In the genomic region with DNA sequence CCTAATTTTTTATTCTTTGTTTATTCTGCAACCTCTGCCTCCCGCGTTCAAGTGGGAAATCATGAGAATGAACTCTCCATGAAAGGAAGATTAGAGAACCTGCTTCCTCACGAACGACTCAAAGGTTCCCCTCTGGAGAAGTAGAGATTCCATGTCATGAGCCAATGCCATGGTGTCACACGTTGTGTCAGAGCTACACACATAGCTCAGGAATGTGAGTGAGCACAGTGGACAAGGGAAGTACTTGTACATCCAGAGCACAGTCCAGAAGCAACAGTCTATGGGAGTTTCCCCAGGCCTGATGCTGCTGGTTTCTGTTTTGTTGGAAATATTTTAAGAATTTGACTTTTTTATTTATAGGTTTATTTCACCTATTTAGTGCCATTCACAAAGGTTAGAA, we compare ENCODE assay signal across 14 cellular contexts. TPM values are rescaled to one million over a fixed set of nuclear protein-coding genes. Genes with fewer than 3 reads are reported as not detected.
DNase-seq lines count a peak whose midpoint lies in the region; ATAC-seq, FAIRE-seq and TF ChIP-seq lines count a peak whose summit lies in the region.
"Had no signal": no experiment of that assay in that cellular context is flagged by ENCODE, and none has a peak within 500 bp of the region (broad histone marks: within the 10 kb centered on the region; RNA-seq: fewer than 3 reads in every experiment).

No MANE protein-coding gene starts in this region.

- no peaks in the 10 kb centered on the region for H3K27me3 ChIP-seq in brain microvascular endothelial cell (replicated peaks)

- TF ChIP-seq POLR2A in A549 (IDR thresholded peaks at IDR 0.05; ENCODE audit: low read length): no peak

- TF ChIP-seq RAD21 in A549 (conservative IDR thresholded peaks at IDR 0.05 in 1 of 2, IDR thresholded peaks at IDR 0.05 in 1 of 2): no peak

- H3K27ac ChIP-seq in A549 (peak overlapping the region in 1 of 2 experiments; percentile 5; a peak in 2 of 6 replicates), brain microvascular endothelial cell (peak overlapping the region; percentile 72)
- H3K27ac ChIP-seq: HL-60, VCaP had no signal

- CTCF ChIA-PET in A549 (lab: Yijun Ruan, JAX): interaction anchor here (0.8 to 1.9 kb wide), 3 partner anchors 8 to 37 kb away, joined by 3 to 6 read pairs (median 3); no protein-coding TSS in a partner anchor

- no peak for FAIRE-seq in A549 (lab: Jason Lieb, UNC)
- FAIRE-seq: colon had no signal

- no peak for TF ChIP-seq EP300 in A549 (IDR thresholded peaks at IDR 0.05)

- peak overlapping the region; percentile 33 for H3K4me2 ChIP-seq in A549

- POLR2A ChIA-PET in A549 (lab: Yijun Ruan, JAX): interaction anchor here (1.4 to 1.5 kb wide), 2 partner anchors 27 kb away, joined by 5 to 8 read pairs; a partner anchor contains a TSS

- H3K36me3 ChIP-seq in brain microvascular endothelial cell (replicated peaks): no peaks in the 10 kb centered on the region

- in situ Hi-C loops in brain microvascular endothelial cell (cut with HindIII; ENCODE audit: low pct_ligation_motif_present, low sequenced_read_pairs): no loop called here

- peak; percentile 87 to 92 for ATAC-seq in A549
- ATAC-seq in GM21737 (IDR thresholded peaks at IDR 0.05; ENCODE audit: unreplicated experiment): no peak

- H3K4me3 ChIP-seq in A549 (no peak overlapping the region), brain microvascular endothelial cell (ENCODE audit: low read depth, low read length) (no peak overlapping the region)

- H3K4me1 ChIP-seq in A549: peaks cover 31% of the 10 kb centered on the region

- WGBS in A549 (ENCODE audit: missing lambda C conversion rate): 29% methylated on average over 5 of the region's 5 CpGs

- no peaks in the 10 kb centered on the region for H3K9me3 ChIP-seq in A549

- DNase-seq in A549 (ENCODE audit: low read depth in 1 of 2, low spot score in 1 of 2) (peak; percentile 75 to 80), HT1080 (ENCODE audit: low read depth) (peak; percentile 86), brain microvascular endothelial cell (peak; percentile 93), iris pigment epithelial cell (ENCODE audit: low read depth) (peak; percentile 89), NCI-H69 (lab: John Stamatoyannopoulos, UW) (no peak)
- DNase-seq in stimulated activated naive CD4-positive, alpha-beta T cell (lab: John Stamatoyannopoulos, UW): no peak
- DNase-seq in stimulated activated CD4-positive, alpha-beta T cell treated with anti-CD3 and anti-CD28 coated beads, Interleukin-4, amount 100 ng/mL, for 4 hours: no peak
- DNase-seq: NCI-H1417; stimulated activated CD4-positive, alpha-beta T cell treated with anti-CD3 and anti-CD28 coated beads, Interleukin-2, amount 100 ng/mL, for 24 hours; substantia nigra had no signal

- TF ChIP-seq CTCF in A549 (IDR thresholded peaks at IDR 0.05) (no peak), brain microvascular endothelial cell (IDR thresholded peaks at IDR 0.05; ENCODE audit: low read depth, low read length, missing control alignments) (no peak)

TF ChIP-seq in A549, 52 proteins besides CTCF, POLR2A, EP300 and RAD21:
- TF ChIP-seq FOSL2 (IDR thresholded peaks at IDR 0.05) (no peak), FOSL2 (CRISPR knock-in tag; IDR thresholded peaks at IDR 0.05) (peak; percentile 36), ZFP36 (IDR thresholded peaks at IDR 0.05; ENCODE audit: borderline replicate concordance, partially characterized antibody) (no peak), HOXB5 (CRISPR knock-in tag; IDR thresholded peaks at IDR 0.05) (no peak), PHF8 (IDR thresholded peaks at IDR 0.05; ENCODE audit: borderline replicate concordance, low read depth) (no peak)

RNA-seq across cellular contexts. Expression of a gene that starts 26.8 kb away (rescaled TPM):
- polyA plus RNA-seq in A549 (2011; rRNA removed): 233 and 357 TPM in 2 replicates
- polyA plus RNA-seq in A549 (2012; cell fraction: cytosol; rRNA removed): 132 and 159 TPM in 2 replicates
- polyA plus RNA-seq in A549 (2012; cell fraction: nucleus; rRNA removed): 208 and 236 TPM in 2 replicates
- polyA plus RNA-seq in A549 (2017; fragmentation: RNase III; extraction: RNeasy Plus Mini Kit Qiagen cat#74134 plus additional on column Dnase treatment): 268 to 275 TPM (median 273 TPM) in 3 replicates
- 57.1 and 57.3 TPM in 2 replicates for polyA minus RNA-seq in A549 (2011; rRNA and poly(A)+ RNA removed)
- total RNA-seq in HT1080 (2014; rRNA removed; shearing (Covaris generic)): 224 and 287 TPM in 2 replicates
- 233 and 235 TPM in 2 replicates for polyA plus RNA-seq in HT1080 (2015; cell fraction: cytosol; rRNA removed)
- polyA plus RNA-seq in HT1080 (2015; cell fraction: nucleus; rRNA removed): 186 and 229 TPM in 2 replicates

Comparison
In these comparisons a context has a peak if more than half of its experiments do, and no peak if none do; other contexts are left out.
1. DNase-seq: peak in A549 (2 of 2), HT1080 (single experiment), brain microvascular endothelial cell (single experiment) and iris pigment epithelial cell (single experiment); none in NCI-H69 (single experiment), stimulated activated naive CD4-positive, alpha-beta T cell (0 of 6) and stimulated activated CD4-positive, alpha-beta T cell treated with anti-CD3 and anti-CD28 coated beads, Interleukin-4, amount 100 ng/mL, for 4 hours (0 of 2).